Comparison of ENCODE assay signal across 28 cellular contexts in genomic region chr6:142828030-142828429, GRCh38.
DNase-seq lines count a peak whose midpoint lies in the region; ATAC-seq, FAIRE-seq and TF ChIP-seq lines count a peak whose summit lies in the region.
"Had no signal": no experiment of that assay in that cellular context is flagged by ENCODE, and none has a peak within 500 bp of the region (broad histone marks: within the 10 kb centered on the region; RNA-seq: fewer than 3 reads in every experiment).

No MANE protein-coding gene starts in this region.

- no peaks in the 10 kb centered on the region for H3K9me3 ChIP-seq in CD4-positive, alpha-beta T cell (ENCODE audit: control insufficient read depth, low read length)
- H3K9me3 ChIP-seq in T-helper 17 cell (ENCODE audit: control insufficient read depth, low read length, poor library complexity, severe bottlenecking): no peaks in the 10 kb centered on the region
- H3K9me3 ChIP-seq in hepatocyte (ENCODE audit: low read depth): no peaks in the 10 kb centered on the region
- H3K9me3 ChIP-seq in SJCRH30 (replicated peaks): no peaks in the 10 kb centered on the region
- H3K9me3 ChIP-seq in psoas muscle: no peaks in the 10 kb centered on the region

- H3K9me2 ChIP-seq in hepatocyte (replicated peaks; ENCODE audit: insufficient read depth): no peaks in the 10 kb centered on the region

- no peaks in the 10 kb centered on the region for H3K79me2 ChIP-seq in hepatocyte

- intact Hi-C loops in CD4-positive, alpha-beta T cell (cut with DNase I, micrococcal nuclease): no loop called here
- intact Hi-C loops in psoas muscle (cut with DNase I): loop anchor here in 1 of 2 donors (10.0 kb wide), 1 partner anchor 57 kb away; no protein-coding TSS in a partner anchor

- POLR2A ChIA-PET in CD4-positive, alpha-beta T cell (lab: Charles Lee): interaction anchor here (0.7 to 3.5 kb wide), 9 partner anchors 9 to 115 kb away, joined by 3 to 21 read pairs (median 4); no protein-coding TSS in a partner anchor

- H3K36me3 ChIP-seq in hepatocyte (replicated peaks; ENCODE audit: insufficient read depth, low read depth) (no peaks in the 10 kb centered on the region), SJCRH30 (no peaks in the 10 kb centered on the region), psoas muscle (ENCODE audit: insufficient read depth in 1 of 2, low read depth in 1 of 2) (no peaks in the 10 kb centered on the region)

- H3K4me1 Mint-ChIP-seq in CD4-positive, alpha-beta T cell (ENCODE audit: low read depth): peaks cover 84% of the 10 kb centered on the region
- H3K4me1 Mint-ChIP-seq in T-helper 17 cell: peaks cover 34% of the 10 kb centered on the region
- H3K4me1 Mint-ChIP-seq in nephron progenitor cell: peaks cover 34% of the 10 kb centered on the region

- FAIRE-seq in GM12892 (lab: Jason Lieb, UNC): no peak
- FAIRE-seq: GM12878, TTC549, urothelium cell line had no signal

- no peak for DNase-seq in CD4-positive, alpha-beta T cell
- DNase-seq in T-helper 17 cell (no peak), hepatocyte (ENCODE audit: low spot score) (peak; percentile 39), nephron progenitor cell (no peak), GM12892 (ENCODE audit: insufficient read length) (no peak), SJCRH30 (no peak), psoas muscle (no peak)
- DNase-seq: ACHN; activated naive CD4-positive, alpha-beta T cell treated with anti-CD3 and anti-CD28 coated beads, Interleukin-2, amount 50 U/mL, for 16 hours; activated T-cell treated with anti-CD3 and anti-CD28 coated beads, Interleukin-2, amount 50 U/mL, for 48 hours; cerebellar nuclear complex; erythroblast; foreskin melanocyte; H9; hypothalamus; Kasumi-1; NCI-H1694 treated with DMSO at 0.1 percent for 48 hours; NCI-H2171; NCI-H524; NK-92 treated with Interleukin-12 subunit alpha and Interleukin-12 subunit beta, amount 100 ng/mL, for 24 hours; PC-9; stimulated activated CD4-positive, alpha-beta T cell treated with anti-CD3 and anti-CD28 coated beads, Interleukin-1b, Interleukin-23, amount 100 ng/mL, for 48 hours; substantia nigra; T-helper 1 cell had no signal

- no peaks in the 10 kb centered on the region for H4K20me1 ChIP-seq in hepatocyte (ENCODE audit: insufficient read depth, poor library complexity, severe bottlenecking)

- ATAC-seq in CD4-positive, alpha-beta T cell (ENCODE audit: poor library complexity): no peak
- ATAC-seq in T-helper 17 cell (no peak), HG02840 (IDR thresholded peaks at IDR 0.05; ENCODE audit: low FRiP score, unreplicated experiment) (no peak), psoas muscle (no peak)

- peak overlapping the region; percentile 1 for H3K27ac ChIP-seq in CD4-positive, alpha-beta T cell (ENCODE audit: low read depth, low read length)
- H3K27ac ChIP-seq in hepatocyte (peak overlapping the region; percentile 66), SJCRH30 (no peak overlapping the region), psoas muscle (no peak overlapping the region)
- H3K27ac ChIP-seq: PC-9 had no signal

- H3K4me3 Mint-ChIP-seq in CD4-positive, alpha-beta T cell: no peak overlapping the region
- no peak overlapping the region for H3K4me3 Mint-ChIP-seq in T-helper 17 cell
- H3K4me3 Mint-ChIP-seq in nephron progenitor cell: no peak overlapping the region
- H3K4me3 Mint-ChIP-seq: H9 had no signal

- no peak overlapping the region for H2AFZ ChIP-seq in hepatocyte
- H2AFZ ChIP-seq: PC-9 had no signal

- no peak for TF ChIP-seq CTCF in CD4-positive, alpha-beta T cell (IDR thresholded peaks at IDR 0.05)
- TF ChIP-seq CTCF in hepatocyte (IDR thresholded peaks at IDR 0.05; ENCODE audit: poor library complexity): no peak
- TF ChIP-seq CTCF in nephron progenitor cell (IDR thresholded peaks at IDR 0.05): no peak
- TF ChIP-seq CTCF in psoas muscle (IDR thresholded peaks at IDR 0.05): no peak

- CTCF ChIA-PET in CD4-positive, alpha-beta T cell (lab: Charles Lee): interaction anchor here (1.3 to 1.4 kb wide), 2 partner anchors 15 to 16 kb away, joined by 4 read pairs; no protein-coding TSS in a partner anchor

- H3K9me3 Mint-ChIP-seq in CD4-positive, alpha-beta T cell: no peaks in the 10 kb centered on the region
- H3K9me3 Mint-ChIP-seq in nephron progenitor cell: no peaks in the 10 kb centered on the region
- H3K9me3 Mint-ChIP-seq: H9 had no signal

- 47% methylated on average over 4 of the region's 4 CpGs for WGBS in hepatocyte (ENCODE audit: low lambda C conversion rate, missing lambda C conversion rate)
- 94 to 98% (median 97%) methylated on average over 4 of the region's 4 CpGs for WGBS in psoas muscle, 3 donors

- peak overlapping the region; percentile 35 for H3K27ac Mint-ChIP-seq in CD4-positive, alpha-beta T cell
- H3K27ac Mint-ChIP-seq in T-helper 17 cell: peak overlapping the region; percentile 89
- H3K27ac Mint-ChIP-seq in nephron progenitor cell: peak overlapping the region; percentile 49

- H3K4me1 ChIP-seq in hepatocyte (ENCODE audit: insufficient read depth): peaks cover 12% of the 10 kb centered on the region
- peaks cover 2% of the 10 kb centered on the region; the same call in 1 of the 2 replicates for H3K4me1 ChIP-seq in SJCRH30
- H3K4me1 ChIP-seq in psoas muscle: peaks cover 48% of the 10 kb centered on the region

- H3K27me3 ChIP-seq in CD4-positive, alpha-beta T cell (ENCODE audit: control insufficient read depth, insufficient read depth, low read length): no peaks in the 10 kb centered on the region
- H3K27me3 ChIP-seq in hepatocyte (no peaks in the 10 kb centered on the region), SJCRH30 (no peaks in the 10 kb centered on the region), psoas muscle (ENCODE audit: insufficient read depth in 3 of 3, low read length in 2 of 3) (no peaks in the 10 kb centered on the region)

- no peak for TF ChIP-seq POLR2A in GM12892 (IDR thresholded peaks at IDR 0.05; ENCODE audit: low read depth, low read length)

- H3K27me3 Mint-ChIP-seq in CD4-positive, alpha-beta T cell: no peaks in the 10 kb centered on the region
- H3K27me3 Mint-ChIP-seq in T-helper 17 cell: no peaks in the 10 kb centered on the region
- H3K27me3 Mint-ChIP-seq in nephron progenitor cell (ENCODE audit: low read depth, poor library complexity): no peaks in the 10 kb centered on the region

- peaks cover 65% of the 10 kb centered on the region for H3K36me3 Mint-ChIP-seq in CD4-positive, alpha-beta T cell (ENCODE audit: low read depth)
- H3K36me3 Mint-ChIP-seq in T-helper 17 cell (ENCODE audit: low read depth) (peaks cover 7% of the 10 kb centered on the region), nephron progenitor cell (ENCODE audit: low read depth) (no peaks in the 10 kb centered on the region)

- peak overlapping the region; percentile 46 for H3K4me2 ChIP-seq in hepatocyte
- H3K4me2 ChIP-seq: PC-9 had no signal

- no peak overlapping the region for H3K4me3 ChIP-seq in hepatocyte
- no peak overlapping the region for H3K4me3 ChIP-seq in SJCRH30
- no peak overlapping the region for H3K4me3 ChIP-seq in psoas muscle
- H3K4me3 ChIP-seq: GM12878, PC-9 had no signal

Comparison
In these comparisons a context has a peak if more than half of its experiments do, and no peak if none do; other contexts are left out.
1. H3K27ac ChIP-seq: peak in CD4-positive, alpha-beta T cell (single experiment) and hepatocyte (single experiment); none in SJCRH30 (single experiment) and psoas muscle (single experiment).
2. H3K27ac Mint-ChIP-seq: peak in every context shown above with its lines; median percentile 89 in T-helper 17 cell; 49 in nephron progenitor cell; 35 in CD4-positive, alpha-beta T cell.